In genomic region chr11:13348305-13348704, GRCh38 we compare ENCODE assay signal across 11 cellular contexts.
A peak's percentile ranks its signal among the peaks of the same experiment; 100 is the strongest.
DNase-seq lines count a peak whose midpoint lies in the region; ATAC-seq, FAIRE-seq and TF ChIP-seq lines count a peak whose summit lies in the region.
"Had no signal": no experiment of that assay in that cellular context is flagged by ENCODE, and none has a peak within 500 bp of the region (broad histone marks: within the 10 kb centered on the region; RNA-seq: fewer than 3 reads in every experiment).

No MANE protein-coding gene starts in this region.

- in situ Hi-C loops in KBM-7 (cut with MboI; ENCODE audit: low pct_unique_long_range_greater_than_20kb, low sequenced_read_pairs), result loop anchor here (25.0 kb wide), 1 partner anchor 386 kb away; no protein-coding TSS in a partner anchor
- in situ Hi-C loops in K562 (cut with MboI), result loop anchor here (10.0 kb wide), 2 partner anchors 144 to 434 kb away; no protein-coding TSS in a partner anchor

- intact Hi-C loops in K562 (cut with micrococcal nuclease), result no loop called here

- peaks cover 6 to 63% (median 27%) of the 10 kb centered on the region in 4 donors for H3K4me1 Mint-ChIP-seq in CD4-positive, CD25-positive, alpha-beta regulatory T cell

- no peak overlapping the region for H3K9ac ChIP-seq in K562 (ENCODE audit: insufficient read depth in 1 of 2, low read depth in 2 of 2, low read length in 2 of 2)

- H3K27ac Mint-ChIP-seq in CD4-positive, CD25-positive, alpha-beta regulatory T cell, result peak overlapping the region; percentile 38 to 90 (median 86)

- no peak for DNase-seq in CD4-positive, CD25-positive, alpha-beta regulatory T cell
- DNase-seq in KBM-7, result peak; percentile 48
- no peak for DNase-seq in K562 (ENCODE audit: extremely low read depth in 1 of 4, low spot score in 3 of 4)
- no peak for DNase-seq in NCI-H2227 (lab: John Stamatoyannopoulos, UW; ENCODE audit: unreplicated experiment)
- DNase-seq in SHP77 (lab: John Stamatoyannopoulos, UW), result no peak
- DNase-seq: activated T-cell treated with anti-CD3 and anti-CD28 coated beads, Interleukin-2, amount 50 U/mL, for 4 hours; NCI-H2171 treated with DMSO at 0.1 percent for 48 hours; T1000 had no signal

- H3K36me3 Mint-ChIP-seq in CD4-positive, CD25-positive, alpha-beta regulatory T cell, result peaks cover 24% of the 10 kb centered on the region

- no peak for TF ChIP-seq EP300 in K562 (IDR thresholded peaks at IDR 0.05; ENCODE audit: low read length)

- H3K36me3 ChIP-seq in CD4-positive, CD25-positive, alpha-beta regulatory T cell (ENCODE audit: control insufficient read depth, insufficient read depth, low read length), result peaks cover 49% of the 10 kb centered on the region
- no peaks in the 10 kb centered on the region for H3K36me3 ChIP-seq in K562 (ENCODE audit: control insufficient read depth, insufficient read depth, low read length)

- H3K4me3 Mint-ChIP-seq in CD4-positive, CD25-positive, alpha-beta regulatory T cell, result peak overlapping the region in 1 of 4 donors; percentile 38
- H3K4me3 Mint-ChIP-seq: activated T-cell treated with anti-CD3 and anti-CD28 coated beads, Interleukin-2, amount 50 U/mL, for 4 hours had no signal

- H3K27me3 Mint-ChIP-seq in CD4-positive, CD25-positive, alpha-beta regulatory T cell, result no peaks in the 10 kb centered on the region

- no peaks in the 10 kb centered on the region for H3K27me3 ChIP-seq in CD4-positive, CD25-positive, alpha-beta regulatory T cell (ENCODE audit: control insufficient read depth, insufficient read depth, low read length)
- H3K27me3 ChIP-seq in K562 (ENCODE audit: control insufficient read depth in 2 of 2, insufficient read depth in 2 of 2, low read length in 2 of 2), result peaks cover 9 to 40% of the 10 kb centered on the region in 2 experiments; a peak in 4 of 5 replicates

- H3K79me2 ChIP-seq in K562 (ENCODE audit: control insufficient read depth, insufficient read depth, low read length), result no peaks in the 10 kb centered on the region

- whole genome bisulfite sequencing in K562 (ENCODE audit: insufficient coverage, low coverage, missing lambda C conversion rate), result 0% methylated on average over 3 of the region's 3 CpGs

- no peak for FAIRE-seq in K562 (lab: Jason Lieb, UNC)

- H3K9me3 Mint-ChIP-seq in CD4-positive, CD25-positive, alpha-beta regulatory T cell, result no peaks in the 10 kb centered on the region
- H3K9me3 Mint-ChIP-seq: activated T-cell treated with anti-CD3 and anti-CD28 coated beads, Interleukin-2, amount 50 U/mL, for 4 hours had no signal

- H3K4me1 ChIP-seq in CD4-positive, CD25-positive, alpha-beta regulatory T cell (ENCODE audit: control insufficient read depth, insufficient read depth, low read length, poor library complexity, severe bottlenecking), result peaks cover 11% of the 10 kb centered on the region
- 0 out of 5 replicates have a peak, but pooled peaks cover 0 to 3% of the 10 kb centered on the region in 2 experiments for H3K4me1 ChIP-seq in K562 (replicated peaks in 1 of 2; ENCODE audit: control insufficient read depth in 2 of 2, insufficient read depth in 2 of 2, low read length in 2 of 2)

- no peak for TF ChIP-seq RAD21 in K562 (CRISPR knock-in tag; conservative IDR thresholded peaks at IDR 0.05 in 1 of 2, IDR thresholded peaks at IDR 0.05 in 1 of 2)

- no peak for ATAC-seq in CD4-positive, CD25-positive, alpha-beta regulatory T cell (ENCODE audit: low read depth in 2 of 2)
- ATAC-seq in GM18502 (IDR thresholded peaks at IDR 0.05; ENCODE audit: poor library complexity, unreplicated experiment), result peak; percentile 44
- ATAC-seq in K562, result no peak
- ATAC-seq in HG03097 (IDR thresholded peaks at IDR 0.05; ENCODE audit: low FRiP score, unreplicated experiment), result no peak
- no peak for ATAC-seq in HG03280 (IDR thresholded peaks at IDR 0.05; ENCODE audit: unreplicated experiment)

- H4K20me1 ChIP-seq in K562 (replicated peaks; ENCODE audit: control insufficient read depth, insufficient read depth, low read length), result 0 out of 2 replicates have a peak, but pooled peaks cover 1% of the 10 kb centered on the region

- no peaks in the 10 kb centered on the region for H3K9me3 ChIP-seq in CD4-positive, CD25-positive, alpha-beta regulatory T cell (ENCODE audit: control insufficient read depth in 2 of 2, low read length in 2 of 2)
- no peaks in the 10 kb centered on the region for H3K9me3 ChIP-seq in K562 (replicated peaks; ENCODE audit: control insufficient read depth, insufficient read depth, low read depth, low read length)

- no TSS peak for BruUV-seq in K562 (replicated peaks; lab: Mats Ljungman, UMichigan)

- H3K4me2 ChIP-seq in K562 (ENCODE audit: insufficient read depth, low read length), result no peak overlapping the region

- no peak overlapping the region for H2AFZ ChIP-seq in K562 (ENCODE audit: low read depth, low read length)

- H3K9me1 ChIP-seq in K562 (ENCODE audit: control insufficient read depth, insufficient read depth, low read length), result no peaks in the 10 kb centered on the region

- POLR2A ChIA-PET in K562 (lab: Yijun Ruan, JAX), result no interaction called here

- no peak for TF ChIP-seq CTCF in K562 (IDR thresholded peaks at IDR 0.05 in 2 of 3, conservative IDR thresholded peaks at IDR 0.05 in 1 of 3; ENCODE audit: insufficient read depth in 2 of 3, low read depth in 1 of 3, low read length in 3 of 3)

- no peak overlapping the region for H3K4me3 ChIP-seq in CD4-positive, CD25-positive, alpha-beta regulatory T cell (ENCODE audit: low read depth, low read length)
- no peak overlapping the region for H3K4me3 ChIP-seq in K562

- TF ChIP-seq POLR2A in K562 (conservative IDR thresholded peaks at IDR 0.05), result no peak

- CTCF ChIA-PET in K562 (lab: Yijun Ruan, JAX; ENCODE audit: low intra/inter-chr PET ratio), result no interaction called here

- no peak overlapping the region for H3K27ac ChIP-seq in CD4-positive, CD25-positive, alpha-beta regulatory T cell (ENCODE audit: insufficient read depth, low read length, poor library complexity, severe bottlenecking)
- H3K27ac ChIP-seq in K562 (ENCODE audit: extremely low read depth, low read depth, low read length), result no peak overlapping the region

TF ChIP-seq in K562, 482 proteins besides CTCF, POLR2A, EP300 and RAD21:
- TF ChIP-seq, protein P1, sequence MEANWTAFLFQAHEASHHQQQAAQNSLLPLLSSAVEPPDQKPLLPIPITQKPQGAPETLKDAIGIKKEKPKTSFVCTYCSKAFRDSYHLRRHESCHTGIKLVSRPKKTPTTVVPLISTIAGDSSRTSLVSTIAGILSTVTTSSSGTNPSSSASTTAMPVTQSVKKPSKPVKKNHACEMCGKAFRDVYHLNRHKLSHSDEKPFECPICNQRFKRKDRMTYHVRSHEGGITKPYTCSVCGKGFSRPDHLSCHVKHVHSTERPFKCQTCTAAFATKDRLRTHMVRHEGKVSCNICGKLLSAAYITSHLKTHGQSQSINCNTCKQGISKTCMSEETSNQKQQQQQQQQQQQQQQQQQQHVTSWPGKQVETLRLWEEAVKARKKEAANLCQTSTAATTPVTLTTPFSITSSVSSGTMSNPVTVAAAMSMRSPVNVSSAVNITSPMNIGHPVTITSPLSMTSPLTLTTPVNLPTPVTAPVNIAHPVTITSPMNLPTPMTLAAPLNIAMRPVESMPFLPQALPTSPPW (CRISPR knock-in tag; IDR thresholded peaks at IDR 0.05), result peak; percentile 41; the same call in 1 of the 2 replicates
- no peak for TF ChIP-seq FOXJ2 (tag; IDR thresholded peaks at IDR 0.05)
